ENCODE assay signal across 1 cellular context in the genomic region with DNA sequence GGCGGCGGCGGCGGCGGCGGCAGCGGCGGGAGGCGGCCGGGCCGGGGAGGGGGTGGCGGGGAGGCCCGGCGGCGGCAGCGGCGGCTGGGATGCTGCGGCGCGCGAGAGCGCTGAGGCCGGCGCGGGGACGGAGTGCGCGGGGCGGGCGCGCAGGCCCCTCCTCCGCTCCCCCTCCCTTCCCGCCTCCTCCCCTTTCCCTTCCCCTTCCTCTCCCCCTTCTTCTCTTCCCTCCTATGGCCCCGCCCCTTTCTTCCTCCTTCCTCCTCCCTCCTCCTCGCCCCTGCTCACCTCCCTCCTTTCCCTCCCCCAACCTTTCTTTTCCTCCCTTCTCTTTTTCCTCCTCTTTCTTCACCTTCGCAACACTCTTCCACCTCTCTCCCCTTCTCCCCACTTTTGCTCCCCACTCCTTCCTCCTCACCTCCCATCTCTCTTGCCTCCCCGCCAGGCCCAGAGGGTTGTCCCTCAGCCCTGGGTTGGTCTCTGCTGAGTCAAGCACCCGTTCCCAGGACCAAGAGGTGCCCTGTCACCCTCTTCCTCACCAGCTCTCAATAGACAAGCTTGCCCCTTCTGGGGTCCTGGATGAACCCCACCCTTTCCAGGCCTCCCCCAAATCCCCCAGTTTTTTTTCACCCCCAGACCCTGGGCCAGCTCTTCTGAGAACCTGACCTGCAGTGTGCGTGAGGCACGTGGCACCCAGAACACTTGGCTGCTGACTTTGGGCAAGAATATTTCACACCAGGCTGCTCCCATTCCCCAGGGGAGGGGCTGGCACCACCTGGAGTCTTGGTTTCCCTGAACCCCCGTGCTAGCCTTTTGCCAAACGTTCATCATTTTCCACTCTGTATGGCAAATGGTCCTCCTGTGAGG.
TF ChIP-seq lines count a peak whose summit lies in the region.

A gene with protein sequence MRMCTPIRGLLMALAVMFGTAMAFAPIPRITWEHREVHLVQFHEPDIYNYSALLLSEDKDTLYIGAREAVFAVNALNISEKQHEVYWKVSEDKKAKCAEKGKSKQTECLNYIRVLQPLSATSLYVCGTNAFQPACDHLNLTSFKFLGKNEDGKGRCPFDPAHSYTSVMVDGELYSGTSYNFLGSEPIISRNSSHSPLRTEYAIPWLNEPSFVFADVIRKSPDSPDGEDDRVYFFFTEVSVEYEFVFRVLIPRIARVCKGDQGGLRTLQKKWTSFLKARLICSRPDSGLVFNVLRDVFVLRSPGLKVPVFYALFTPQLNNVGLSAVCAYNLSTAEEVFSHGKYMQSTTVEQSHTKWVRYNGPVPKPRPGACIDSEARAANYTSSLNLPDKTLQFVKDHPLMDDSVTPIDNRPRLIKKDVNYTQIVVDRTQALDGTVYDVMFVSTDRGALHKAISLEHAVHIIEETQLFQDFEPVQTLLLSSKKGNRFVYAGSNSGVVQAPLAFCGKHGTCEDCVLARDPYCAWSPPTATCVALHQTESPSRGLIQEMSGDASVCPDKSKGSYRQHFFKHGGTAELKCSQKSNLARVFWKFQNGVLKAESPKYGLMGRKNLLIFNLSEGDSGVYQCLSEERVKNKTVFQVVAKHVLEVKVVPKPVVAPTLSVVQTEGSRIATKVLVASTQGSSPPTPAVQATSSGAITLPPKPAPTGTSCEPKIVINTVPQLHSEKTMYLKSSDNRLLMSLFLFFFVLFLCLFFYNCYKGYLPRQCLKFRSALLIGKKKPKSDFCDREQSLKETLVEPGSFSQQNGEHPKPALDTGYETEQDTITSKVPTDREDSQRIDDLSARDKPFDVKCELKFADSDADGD (minus strand): TSS at position 136 of the 867 bp plus-strand sequence. CDS start 92,657 bp downstream, outside the sequence.

TF ChIP-seq in endothelial cell of umbilical vein, 7 proteins besides CTCF, POLR2A, EP300 and RAD21:
- TF ChIP-seq POLR2AphosphoS5 (IDR thresholded peaks at IDR 0.05; ENCODE audit: insufficient read depth, low read depth, low read length) (no peak), GATA2 (IDR thresholded peaks at IDR 0.05; ENCODE audit: insufficient read depth, insufficient read length, low read depth, low read length) (no peak), FOS (IDR thresholded peaks at IDR 0.05; ENCODE audit: borderline replicate concordance, insufficient read depth, low read length) (no peak), MYC (IDR thresholded peaks at IDR 0.05; ENCODE audit: low read depth, low read length) (no peak), EZH2 (IDR thresholded peaks at IDR 0.05; ENCODE audit: borderline replicate concordance, low read depth, low read length, severe bottlenecking) (no peak), JUN (IDR thresholded peaks at IDR 0.05; ENCODE audit: borderline replicate concordance, insufficient read depth, insufficient read length, low read depth) (no peak)
- TF ChIP-seq, protein P1, sequence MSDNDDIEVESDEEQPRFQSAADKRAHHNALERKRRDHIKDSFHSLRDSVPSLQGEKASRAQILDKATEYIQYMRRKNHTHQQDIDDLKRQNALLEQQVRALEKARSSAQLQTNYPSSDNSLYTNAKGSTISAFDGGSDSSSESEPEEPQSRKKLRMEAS (IDR thresholded peaks at IDR 0.05; ENCODE audit: insufficient read depth, insufficient read length), result no peak
